In genomic region chr10:3782456-3783312, GRCh38 we compare ENCODE assay signal across 8 cellular contexts. TPM values are rescaled to one million over a fixed set of nuclear protein-coding genes. Genes with fewer than 3 reads are reported as not detected.
DNase-seq lines count a peak whose midpoint lies in the region; ATAC-seq and TF ChIP-seq lines count a peak whose summit lies in the region.

No MANE protein-coding gene starts in this region.

- peak; percentile 12 for ATAC-seq in activated CD8-positive, alpha-beta memory T cell treated with anti-CD3 and anti-CD28 coated beads, Interleukin-2, amount 10 ng/mL, durations not matched to agents 7 days and 5 days

- H3K9me3 Mint-ChIP-seq in activated CD8-positive, alpha-beta memory T cell treated with anti-CD3 and anti-CD28 coated beads, Interleukin-2, amount 10 ng/mL, durations not matched to agents 7 days and 5 days (ENCODE audit: low read depth), result no peaks in the 10 kb centered on the region

- H3K27ac ChIP-seq in esophagus (ENCODE audit: low read depth in 2 of 2, low read length in 1 of 2) (peak overlapping the region; percentile 99), temporal lobe (ENCODE audit: low read depth, low read length) (peak overlapping the region; percentile 93)

- POLR2A ChIA-PET in BJ (lab: Charles Lee), result interaction anchor here (0.5 to 1.3 kb wide), 2 partner anchors 8 to 562 kb away, joined by 3 to 5 read pairs; no protein-coding TSS in a partner anchor

- H3K27me3 Mint-ChIP-seq in activated CD8-positive, alpha-beta memory T cell treated with anti-CD3 and anti-CD28 coated beads, Interleukin-2, amount 10 ng/mL, durations not matched to agents 7 days and 5 days, result no peaks in the 10 kb centered on the region

- peak; percentile 81 for DNase-seq in BJ (ENCODE audit: low read depth)
- peak; percentile 77 for DNase-seq in GM20000 (ENCODE audit: low spot score)
- peak; percentile 34 to 66 for DNase-seq in NCI-H446 (lab: John Stamatoyannopoulos, UW)
- peak; percentile 81 for DNase-seq in activated CD8-positive, alpha-beta memory T cell treated with anti-CD3 and anti-CD28 coated beads, Interleukin-2, amount 10 ng/mL, durations not matched to agents 7 days and 5 days
- peak; percentile 76 for DNase-seq in midbrain (lab: John Stamatoyannopoulos, UW)
- DNase-seq in GDM1 (lab: John Stamatoyannopoulos, UW), result no peak

- 1 to 8% methylated on average over 13 of the region's 13 CpGs for WGBS in esophagus, 2 donors

- H3K36me3 ChIP-seq in BJ (ENCODE audit: control insufficient read depth, insufficient read depth, low read length), result peaks cover 23% of the 10 kb centered on the region
- peaks cover 18 to 24% of the 10 kb centered on the region in 2 donors for H3K36me3 ChIP-seq in esophagus (ENCODE audit: control insufficient read depth in 2 of 2, insufficient read depth in 2 of 2, low read length in 1 of 2)

- H3K27ac Mint-ChIP-seq in activated CD8-positive, alpha-beta memory T cell treated with anti-CD3 and anti-CD28 coated beads, Interleukin-2, amount 10 ng/mL, durations not matched to agents 7 days and 5 days, result peak overlapping the region; percentile 99

- peaks cover 6 to 18% of the 10 kb centered on the region in 2 donors for H3K4me1 ChIP-seq in esophagus (ENCODE audit: control insufficient read depth in 2 of 2, insufficient read depth in 2 of 2, low read length in 1 of 2)

- TF ChIP-seq CTCF in BJ (IDR thresholded peaks at IDR 0.05; ENCODE audit: insufficient read depth, low read depth, low read length) (no peak), GM20000 (IDR thresholded peaks at IDR 0.05; ENCODE audit: extremely low read depth, missing control alignments) (no peak)

- H3K4me3 Mint-ChIP-seq in activated CD8-positive, alpha-beta memory T cell treated with anti-CD3 and anti-CD28 coated beads, Interleukin-2, amount 10 ng/mL, durations not matched to agents 7 days and 5 days, result peak overlapping the region; percentile 93

- no peaks in the 10 kb centered on the region for H3K27me3 ChIP-seq in BJ (ENCODE audit: control insufficient read depth, insufficient read depth, low read length)
- H3K27me3 ChIP-seq in esophagus (ENCODE audit: control insufficient read depth in 1 of 2, insufficient read depth in 2 of 2, low read length in 2 of 2), result no peaks in the 10 kb centered on the region

- peaks cover 69% of the 10 kb centered on the region for H3K36me3 Mint-ChIP-seq in activated CD8-positive, alpha-beta memory T cell treated with anti-CD3 and anti-CD28 coated beads, Interleukin-2, amount 10 ng/mL, durations not matched to agents 7 days and 5 days

- H3K4me1 Mint-ChIP-seq in activated CD8-positive, alpha-beta memory T cell treated with anti-CD3 and anti-CD28 coated beads, Interleukin-2, amount 10 ng/mL, durations not matched to agents 7 days and 5 days, result peaks cover 50% of the 10 kb centered on the region

- peak overlapping the region; percentile 95 for H3K4me3 ChIP-seq in BJ (ENCODE audit: low read depth, low read length)
- H3K4me3 ChIP-seq in esophagus (ENCODE audit: low read depth in 1 of 2, low read length in 2 of 2), result peak overlapping the region; percentile 90 to 92

- no peaks in the 10 kb centered on the region for H3K9me3 ChIP-seq in esophagus (ENCODE audit: control insufficient read depth in 2 of 2, insufficient read depth in 1 of 2, low read depth in 1 of 2, low read length in 1 of 2)

- CTCF ChIA-PET in BJ (lab: Yijun Ruan, JAX), result interaction anchor here (0.7 to 2.0 kb wide), 2 partner anchors 38 to 289 kb away, joined by 3 to 4 read pairs; no protein-coding TSS in a partner anchor
- CTCF ChIA-PET in activated CD8-positive, alpha-beta memory T cell treated with anti-CD3 and anti-CD28 coated beads, Interleukin-2, amount 10 ng/mL, durations not matched to agents 7 days and 5 days (lab: Charles Lee), result interaction anchor here (0.7 to 5.1 kb wide), 15 partner anchors 19 to 585 kb away, joined by 3 to 57 read pairs (median 4); no protein-coding TSS in a partner anchor

RNA-seq across cellular contexts. Expression of gene KLF6, which starts 2.3 kb away (rescaled TPM):
- polyA plus RNA-seq in BJ (2011; rRNA removed), result 41.8 and 79.0 TPM in 2 replicates
- 202 and 251 TPM in 2 replicates for polyA minus RNA-seq in BJ (2011; rRNA and poly(A)+ RNA removed)
- total RNA-seq in activated CD8-positive, alpha-beta memory T cell treated with anti-CD3 and anti-CD28 coated beads, Interleukin-2, amount 10 ng/mL, durations not matched to agents 7 days and 5 days, result 100 to 1,000 TPM; 149 to 208 TPM
- polyA plus RNA-seq in esophagus, result 10 to 100 TPM; 41.6 to 44.7 TPM
- total RNA-seq in temporal lobe, result 79.4 TPM
